In genomic region chr9:33263936-33264472, GRCh38 we compare ENCODE assay signal across 1 cellular context.
TF ChIP-seq lines count a peak whose summit lies in the region.

No MANE protein-coding gene starts in this region.

TF ChIP-seq in HEK293, 187 proteins besides CTCF, POLR2A, EP300 and RAD21 (continued from another document):
- TF ChIP-seq ZNF2 (tag by site-specific recombination; IDR thresholded peaks at IDR 0.05) (0 out of 2 replicates have a peak, but pooled peaks have one; percentile 30), ZFP37 (tag by site-specific recombination; IDR thresholded peaks at IDR 0.05) (no peak), ZBTB8A (tag by site-specific recombination; IDR thresholded peaks at IDR 0.05) (peak; percentile 89), MZF1 (tag by site-specific recombination; IDR thresholded peaks at IDR 0.05; ENCODE audit: borderline replicate concordance) (no peak), ZNF155 (tag by site-specific recombination; IDR thresholded peaks at IDR 0.05) (no peak), ZNF701 (tag by site-specific recombination; IDR thresholded peaks at IDR 0.05) (no peak), ZNF48 (tag by site-specific recombination; IDR thresholded peaks at IDR 0.05) (no peak), ZNF214 (tag by site-specific recombination; IDR thresholded peaks at IDR 0.05; ENCODE audit: borderline replicate concordance) (no peak), ZNF549 (tag by site-specific recombination; IDR thresholded peaks at IDR 0.05) (no peak), ZNF530 (tag by site-specific recombination; IDR thresholded peaks at IDR 0.05; ENCODE audit: low read depth) (no peak), YY1 (tag by site-specific recombination; IDR thresholded peaks at IDR 0.05) (no peak), KLF16 (tag by site-specific recombination; IDR thresholded peaks at IDR 0.05) (peak; percentile 28; the same call in 1 of the 2 replicates), ZNF791 (tag by site-specific recombination; IDR thresholded peaks at IDR 0.05) (no peak), ZNF558 (tag by site-specific recombination; IDR thresholded peaks at IDR 0.05) (no peak), ZNF175 (tag by site-specific recombination; IDR thresholded peaks at IDR 0.05) (no peak), ZNF658 (tag by site-specific recombination; IDR thresholded peaks at IDR 0.05) (no peak), ZBTB20 (tag by site-specific recombination; IDR thresholded peaks at IDR 0.05) (peak; percentile 4; the same call in 1 of the 2 replicates), ZNF24 (tag by site-specific recombination; IDR thresholded peaks at IDR 0.05) (no peak), ZNF335 (tag by site-specific recombination; conservative IDR thresholded peaks at IDR 0.05) (peak; percentile 96), ZNF626 (tag by site-specific recombination; IDR thresholded peaks at IDR 0.05) (no peak), ZNF692 (tag by site-specific recombination; IDR thresholded peaks at IDR 0.05) (no peak), ZBTB10 (tag by site-specific recombination; IDR thresholded peaks at IDR 0.05) (0 out of 2 replicates have a peak, but pooled peaks have one; percentile 29), ZNF76 (tag by site-specific recombination; IDR thresholded peaks at IDR 0.05; ENCODE audit: borderline replicate concordance, low read depth) (no peak), ZNF274 (IDR thresholded peaks at IDR 0.05; ENCODE audit: low read length) (no peak), ZNF274 (tag by site-specific recombination; IDR thresholded peaks at IDR 0.05; ENCODE audit: borderline replicate concordance) (no peak), ZBTB44 (tag by site-specific recombination; IDR thresholded peaks at IDR 0.05) (no peak), OSR2 (tag by site-specific recombination; IDR thresholded peaks at IDR 0.05) (no peak), ZNF16 (tag by site-specific recombination; IDR thresholded peaks at IDR 0.05; ENCODE audit: low read depth) (no peak), ZNF211 (tag by site-specific recombination; IDR thresholded peaks at IDR 0.05; ENCODE audit: low read depth) (no peak), ZNF26 (tag by site-specific recombination; IDR thresholded peaks at IDR 0.05) (no peak), ZNF600 (tag by site-specific recombination; IDR thresholded peaks at IDR 0.05) (peak; percentile 36; the same call in 1 of the 2 replicates), ZNF768 (tag by site-specific recombination; IDR thresholded peaks at IDR 0.05) (no peak), ZNF391 (tag by site-specific recombination; IDR thresholded peaks at IDR 0.05; ENCODE audit: borderline replicate concordance, low read depth) (no peak), ZFP3 (tag by site-specific recombination; IDR thresholded peaks at IDR 0.05; ENCODE audit: low read depth) (no peak), ZXDB (tag by site-specific recombination; IDR thresholded peaks at IDR 0.05) (peak; percentile 48; the same call in 1 of the 2 replicates), ZBTB11 (tag by site-specific recombination; conservative IDR thresholded peaks at IDR 0.05; ENCODE audit: low read depth) (peak; percentile 21; the same call in 1 of the 2 replicates), ZFHX2 (tag by site-specific recombination; conservative IDR thresholded peaks at IDR 0.05) (no peak), WT1 (tag by site-specific recombination; IDR thresholded peaks at IDR 0.05) (no peak), BCL11B (tag by site-specific recombination; IDR thresholded peaks at IDR 0.05; ENCODE audit: low read depth) (peak; percentile 21; the same call in 1 of the 2 replicates), KLF17 (tag by site-specific recombination; IDR thresholded peaks at IDR 0.05) (0 out of 2 replicates have a peak, but pooled peaks have one; percentile 31), ZNF266 (tag by site-specific recombination; IDR thresholded peaks at IDR 0.05; ENCODE audit: low read depth) (no peak)
- TF ChIP-seq, protein P1, sequence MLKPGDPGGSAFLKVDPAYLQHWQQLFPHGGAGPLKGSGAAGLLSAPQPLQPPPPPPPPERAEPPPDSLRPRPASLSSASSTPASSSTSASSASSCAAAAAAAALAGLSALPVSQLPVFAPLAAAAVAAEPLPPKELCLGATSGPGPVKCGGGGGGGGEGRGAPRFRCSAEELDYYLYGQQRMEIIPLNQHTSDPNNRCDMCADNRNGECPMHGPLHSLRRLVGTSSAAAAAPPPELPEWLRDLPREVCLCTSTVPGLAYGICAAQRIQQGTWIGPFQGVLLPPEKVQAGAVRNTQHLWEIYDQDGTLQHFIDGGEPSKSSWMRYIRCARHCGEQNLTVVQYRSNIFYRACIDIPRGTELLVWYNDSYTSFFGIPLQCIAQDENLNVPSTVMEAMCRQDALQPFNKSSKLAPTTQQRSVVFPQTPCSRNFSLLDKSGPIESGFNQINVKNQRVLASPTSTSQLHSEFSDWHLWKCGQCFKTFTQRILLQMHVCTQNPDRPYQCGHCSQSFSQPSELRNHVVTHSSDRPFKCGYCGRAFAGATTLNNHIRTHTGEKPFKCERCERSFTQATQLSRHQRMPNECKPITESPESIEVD (tag by site-specific recombination; IDR thresholded peaks at IDR 0.05): no peak
- TF ChIP-seq, protein P2, sequence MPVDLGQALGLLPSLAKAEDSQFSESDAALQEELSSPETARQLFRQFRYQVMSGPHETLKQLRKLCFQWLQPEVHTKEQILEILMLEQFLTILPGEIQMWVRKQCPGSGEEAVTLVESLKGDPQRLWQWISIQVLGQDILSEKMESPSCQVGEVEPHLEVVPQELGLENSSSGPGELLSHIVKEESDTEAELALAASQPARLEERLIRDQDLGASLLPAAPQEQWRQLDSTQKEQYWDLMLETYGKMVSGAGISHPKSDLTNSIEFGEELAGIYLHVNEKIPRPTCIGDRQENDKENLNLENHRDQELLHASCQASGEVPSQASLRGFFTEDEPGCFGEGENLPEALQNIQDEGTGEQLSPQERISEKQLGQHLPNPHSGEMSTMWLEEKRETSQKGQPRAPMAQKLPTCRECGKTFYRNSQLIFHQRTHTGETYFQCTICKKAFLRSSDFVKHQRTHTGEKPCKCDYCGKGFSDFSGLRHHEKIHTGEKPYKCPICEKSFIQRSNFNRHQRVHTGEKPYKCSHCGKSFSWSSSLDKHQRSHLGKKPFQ (tag by site-specific recombination; IDR thresholded peaks at IDR 0.05): no peak
- TF ChIP-seq, protein P3, sequence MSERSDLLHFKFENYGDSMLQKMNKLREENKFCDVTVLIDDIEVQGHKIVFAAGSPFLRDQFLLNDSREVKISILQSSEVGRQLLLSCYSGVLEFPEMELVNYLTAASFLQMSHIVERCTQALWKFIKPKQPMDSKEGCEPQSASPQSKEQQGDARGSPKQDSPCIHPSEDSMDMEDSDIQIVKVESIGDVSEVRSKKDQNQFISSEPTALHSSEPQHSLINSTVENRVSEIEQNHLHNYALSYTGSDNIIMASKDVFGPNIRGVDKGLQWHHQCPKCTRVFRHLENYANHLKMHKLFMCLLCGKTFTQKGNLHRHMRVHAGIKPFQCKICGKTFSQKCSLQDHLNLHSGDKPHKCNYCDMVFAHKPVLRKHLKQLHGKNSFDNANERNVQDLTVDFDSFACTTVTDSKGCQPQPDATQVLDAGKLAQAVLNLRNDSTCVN (tag by site-specific recombination; optimal IDR thresholded peaks at IDR 0.05): peak; percentile 69
- TF ChIP-seq, protein P4, sequence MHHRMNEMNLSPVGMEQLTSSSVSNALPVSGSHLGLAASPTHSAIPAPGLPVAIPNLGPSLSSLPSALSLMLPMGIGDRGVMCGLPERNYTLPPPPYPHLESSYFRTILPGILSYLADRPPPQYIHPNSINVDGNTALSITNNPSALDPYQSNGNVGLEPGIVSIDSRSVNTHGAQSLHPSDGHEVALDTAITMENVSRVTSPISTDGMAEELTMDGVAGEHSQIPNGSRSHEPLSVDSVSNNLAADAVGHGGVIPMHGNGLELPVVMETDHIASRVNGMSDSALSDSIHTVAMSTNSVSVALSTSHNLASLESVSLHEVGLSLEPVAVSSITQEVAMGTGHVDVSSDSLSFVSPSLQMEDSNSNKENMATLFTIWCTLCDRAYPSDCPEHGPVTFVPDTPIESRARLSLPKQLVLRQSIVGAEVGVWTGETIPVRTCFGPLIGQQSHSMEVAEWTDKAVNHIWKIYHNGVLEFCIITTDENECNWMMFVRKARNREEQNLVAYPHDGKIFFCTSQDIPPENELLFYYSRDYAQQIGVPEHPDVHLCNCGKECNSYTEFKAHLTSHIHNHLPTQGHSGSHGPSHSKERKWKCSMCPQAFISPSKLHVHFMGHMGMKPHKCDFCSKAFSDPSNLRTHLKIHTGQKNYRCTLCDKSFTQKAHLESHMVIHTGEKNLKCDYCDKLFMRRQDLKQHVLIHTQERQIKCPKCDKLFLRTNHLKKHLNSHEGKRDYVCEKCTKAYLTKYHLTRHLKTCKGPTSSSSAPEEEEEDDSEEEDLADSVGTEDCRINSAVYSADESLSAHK (tag by site-specific recombination; IDR thresholded peaks at IDR 0.05): no peak
